ENCODE assay signal across 8 cellular contexts in genomic region chr3:129282727-129283327, GRCh38. TPM values are rescaled to one million over a fixed set of nuclear protein-coding genes. Genes with fewer than 3 reads are reported as not detected.
DNase-seq lines count a peak whose midpoint lies in the region; ATAC-seq and TF ChIP-seq lines count a peak whose summit lies in the region.

No MANE protein-coding gene starts in this region.

- H2AFZ ChIP-seq in mammary epithelial cell (ENCODE audit: low read depth, low read length): no peak overlapping the region
- H2AFZ ChIP-seq in neuronal stem cell (ENCODE audit: low read length): no peak overlapping the region

- H3K36me3 ChIP-seq in mammary epithelial cell (ENCODE audit: insufficient read depth, low read length) (peaks cover 7% of the 10 kb centered on the region), neuronal stem cell (replicated peaks in 1 of 2; ENCODE audit: control insufficient read depth in 2 of 2, insufficient read depth in 2 of 2, low read length in 2 of 2) (peaks cover 10 to 62% of the 10 kb centered on the region in 2 donors)

- H3K4me3 ChIP-seq in mammary epithelial cell (replicated peaks in 1 of 3; ENCODE audit: insufficient read depth in 1 of 3, low read depth in 2 of 3, low read length in 3 of 3) (no peak overlapping the region), neuronal stem cell (ENCODE audit: low read length in 2 of 2) (no peak overlapping the region)

- dilution Hi-C loops in mammary epithelial cell (cut with HindIII; ENCODE audit: low sequenced_read_pairs): no loop called here

- H3K18ac ChIP-seq in neuronal stem cell (ENCODE audit: low read length): no peak overlapping the region

- H3K4me1 ChIP-seq in mammary epithelial cell (ENCODE audit: insufficient read depth, low read length) (peaks cover 24% of the 10 kb centered on the region), neuronal stem cell (ENCODE audit: control insufficient read depth in 2 of 2, insufficient read depth in 1 of 2, low read depth in 1 of 2, low read length in 2 of 2) (peaks cover 5 to 6% of the 10 kb centered on the region in 2 donors)

- 89% methylated on average over 6 of the region's 6 CpGs for WGBS in mammary epithelial cell (ENCODE audit: low coverage, missing lambda C conversion rate)
- no CpG with 5 or more reads among the region's 6 CpGs for WGBS in neuronal stem cell (ENCODE audit: extremely low coverage in 2 of 2, insufficient read length in 2 of 2, insufficient replicate concordance in 1 of 2), 2 donors

- H3K27ac ChIP-seq in mammary epithelial cell (ENCODE audit: insufficient read depth, low read depth, low read length): peak overlapping the region; percentile 24
- H3K27ac ChIP-seq in neuronal stem cell (replicated peaks; ENCODE audit: low read length): no peak overlapping the region

- H3K4ac ChIP-seq in neuronal stem cell (ENCODE audit: low read length): no peak overlapping the region

- no peak overlapping the region for H4K8ac ChIP-seq in neuronal stem cell (ENCODE audit: low read depth, low read length)

- DNase-seq in GM10248 (ENCODE audit: extremely low spot score) (peak; percentile 82), HS-5 (ENCODE audit: low read depth) (peak; percentile 81), mammary epithelial cell (peak; percentile 53), NCI-H1694 treated with DMSO at 0.1 percent for 48 hours (lab: John Stamatoyannopoulos, UW) (no peak), neuronal stem cell (ENCODE audit: low spot score) (no peak), GF-D8 (lab: John Stamatoyannopoulos, UW) (no peak), NCI-H1436 treated with DMSO at 0.1 percent for 48 hours (lab: John Stamatoyannopoulos, UW) (no peak)

- H4K20me1 ChIP-seq in mammary epithelial cell (ENCODE audit: insufficient read depth, low read length): no peaks in the 10 kb centered on the region

- H2BK12ac ChIP-seq in neuronal stem cell (ENCODE audit: low read length): no peak overlapping the region

- H2AK5ac ChIP-seq in neuronal stem cell (ENCODE audit: low read depth, low read length): no peak overlapping the region

- POLR2A ChIA-PET in GM10248 (lab: Yijun Ruan, JAX): interaction anchor here (0.6 to 1.5 kb wide), 5 partner anchors 22 to 58 kb away, joined by 3 to 6 read pairs (median 5); a partner anchor contains a TSS

- in situ Hi-C loops in mammary epithelial cell (cut with MboI; ENCODE audit: low sequenced_read_pairs in 2 of 2): no loop called here

- intact Hi-C loops in mammary epithelial cell (cut with micrococcal nuclease): no loop called here

- H3K79me1 ChIP-seq in neuronal stem cell (ENCODE audit: low read depth, low read length): peaks cover 2% of the 10 kb centered on the region

- peak; percentile 25 for TF ChIP-seq CTCF in GM10248 (IDR thresholded peaks at IDR 0.05; ENCODE audit: control extremely low read depth, extremely low read depth, low read depth, missing control alignments)
- no peak for TF ChIP-seq CTCF in mammary epithelial cell (conservative IDR thresholded peaks at IDR 0.05 in 1 of 2, IDR thresholded peaks at IDR 0.05 in 1 of 2; ENCODE audit: extremely low read depth in 1 of 2, insufficient read depth in 1 of 2, low read depth in 1 of 2, low read length in 2 of 2)

- H2BK15ac ChIP-seq in neuronal stem cell (ENCODE audit: low read length): no peak overlapping the region

- H2BK120ac ChIP-seq in neuronal stem cell (ENCODE audit: low read depth, low read length): no peak overlapping the region

- H3K4me2 ChIP-seq in mammary epithelial cell (ENCODE audit: insufficient read depth, low read depth, low read length) (no peak overlapping the region), neuronal stem cell (ENCODE audit: insufficient read depth, low read length, poor library complexity, severe bottlenecking) (no peak overlapping the region)

- BruUV-seq in mammary epithelial cell (replicated peaks; lab: Mats Ljungman, UMichigan): no TSS peak

- no peaks in the 10 kb centered on the region for H3K9me3 ChIP-seq in mammary epithelial cell (replicated peaks; ENCODE audit: insufficient read depth, low read length)
- H3K9me3 ChIP-seq in neuronal stem cell (replicated peaks in 1 of 2; ENCODE audit: control insufficient read depth in 2 of 2, insufficient read depth in 1 of 2, low read depth in 1 of 2, low read length in 2 of 2): no peaks in the 10 kb centered on the region

- no peak overlapping the region for H3K14ac ChIP-seq in neuronal stem cell (ENCODE audit: low read length)

- H3K9ac ChIP-seq in mammary epithelial cell (ENCODE audit: insufficient read depth, low read length) (no peak overlapping the region), neuronal stem cell (ENCODE audit: low read depth, low read length, poor library complexity) (no peak overlapping the region)

- H4K91ac ChIP-seq in neuronal stem cell (ENCODE audit: low read depth, low read length, poor library complexity): no peak overlapping the region

- CTCF ChIA-PET in GM10248 (lab: Yijun Ruan, JAX): interaction anchor here (1.0 to 4.2 kb wide), 6 partner anchors 9 to 120 kb away, joined by 3 to 28 read pairs (median 4); a partner anchor contains a TSS
- CTCF ChIA-PET in mammary epithelial cell (lab: Charles Lee; ENCODE audit: low non-redundant PET): interaction anchor here (0.7 kb wide), 1 partner anchor 35 kb away, joined by 14 read pairs; no protein-coding TSS in a partner anchor

- no peaks in the 10 kb centered on the region for H3K27me3 ChIP-seq in mammary epithelial cell (ENCODE audit: insufficient read depth, low read length)
- no peaks in the 10 kb centered on the region for H3K27me3 ChIP-seq in neuronal stem cell (ENCODE audit: control insufficient read depth in 3 of 3, insufficient read depth in 3 of 3, low read depth in 1 of 3, low read length in 3 of 3)

- ATAC-seq in GM21447 (IDR thresholded peaks at IDR 0.05; ENCODE audit: unreplicated experiment): peak; percentile 78

- peaks cover 73% of the 10 kb centered on the region for H3K79me2 ChIP-seq in mammary epithelial cell (ENCODE audit: insufficient read depth, low read length)

- H2BK5ac ChIP-seq in neuronal stem cell (ENCODE audit: low read length): no peak overlapping the region

- H3K23ac ChIP-seq in neuronal stem cell (ENCODE audit: low read depth, low read length, poor library complexity): no peak overlapping the region

RNA-seq across cellular contexts. Expression of gene HMCES, which starts 4.2 kb away (rescaled TPM):
- 10 to 100 TPM; 36.2 to 77.8 TPM for total RNA-seq in mammary epithelial cell
- 57.1 TPM for polyA plus RNA-seq in mammary epithelial cell
- polyA minus RNA-seq in mammary epithelial cell: 67.3 TPM
- polyA plus RNA-seq in neuronal stem cell (2013, experiment 1 of 2): 26.8 TPM
- polyA plus RNA-seq in neuronal stem cell (2013, experiment 2 of 2): 25.4 TPM

RNA-seq across cellular contexts. Expression of gene COPG1, which starts 33.4 kb away (rescaled TPM):
- 100 to 1,000 TPM; 173 to 176 TPM for total RNA-seq in mammary epithelial cell
- polyA plus RNA-seq in mammary epithelial cell: 98.1 TPM
- 175 TPM for polyA minus RNA-seq in mammary epithelial cell
- 32.7 TPM for polyA plus RNA-seq in neuronal stem cell (2013, experiment 1 of 2)
- 33.9 TPM for polyA plus RNA-seq in neuronal stem cell (2013, experiment 2 of 2)

Comparison
In these comparisons a context has a peak if more than half of its experiments do, and no peak if none do; other contexts are left out.
1. DNase-seq: peak in GM10248 (single experiment), HS-5 (single experiment) and mammary epithelial cell (single experiment); none in NCI-H1694 treated with DMSO at 0.1 percent for 48 hours (single experiment), neuronal stem cell (single experiment), GF-D8 (single experiment) and NCI-H1436 treated with DMSO at 0.1 percent for 48 hours (single experiment).